12 cellular contexts compared by ENCODE assay signal in the genomic region with DNA sequence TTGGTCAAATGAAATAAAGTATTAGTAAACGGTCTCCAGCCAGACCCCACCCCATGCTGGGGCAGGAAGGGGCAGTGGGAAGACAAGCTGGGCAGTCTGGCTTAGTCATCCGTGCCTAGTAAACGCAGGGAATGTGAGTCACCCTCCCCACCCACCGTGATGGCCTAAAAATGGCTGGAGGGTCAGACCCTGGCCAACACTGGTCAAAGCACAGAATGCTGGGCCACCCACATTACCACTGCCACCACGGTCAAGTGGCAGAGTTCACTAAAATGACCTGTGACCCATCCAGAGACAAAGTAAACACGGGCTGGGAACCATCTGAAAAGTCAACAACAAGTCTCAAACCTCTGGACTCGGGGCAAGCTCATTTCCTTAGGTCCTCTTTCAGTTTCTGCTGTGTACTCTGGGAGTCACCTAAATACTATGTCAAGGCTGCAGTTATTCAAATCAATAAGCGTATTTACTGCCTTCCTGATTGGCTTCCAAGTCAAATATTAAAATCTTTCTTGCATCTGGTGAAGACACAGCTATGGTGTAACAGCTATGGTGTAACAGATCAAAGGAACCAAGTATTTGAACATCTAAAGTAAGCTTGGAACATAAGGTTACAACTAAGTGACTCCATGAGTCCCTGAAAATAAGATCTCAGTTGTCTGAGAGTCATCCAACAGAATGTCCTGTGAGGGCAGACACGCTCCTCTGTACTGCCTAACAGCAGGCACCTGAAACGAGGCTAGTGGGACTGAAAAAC. TPM values are rescaled to one million over a fixed set of nuclear protein-coding genes. Genes with fewer than 3 reads are reported as not detected.
DNase-seq lines count a peak whose midpoint lies in the region; ATAC-seq and TF ChIP-seq lines count a peak whose summit lies in the region.
"Had no signal": no experiment of that assay in that cellular context is flagged by ENCODE, and none has a peak within 500 bp of the region (broad histone marks: within the 10 kb centered on the region; RNA-seq: fewer than 3 reads in every experiment).

No MANE protein-coding gene starts in this region.

- in situ Hi-C loops in KBM-7 (cut with MboI; ENCODE audit: low pct_unique_long_range_greater_than_20kb, low sequenced_read_pairs), result no loop called here

- no peaks in the 10 kb centered on the region for H3K27me3 ChIP-seq in right lobe of liver

- intact Hi-C loops in right lobe of liver (cut with DNase I), result no loop called here

- H3K27ac ChIP-seq in right lobe of liver, result peak overlapping the region; percentile 73 to 86 (median 84)
- H3K27ac ChIP-seq: WERI-Rb-1 had no signal

- H3K9me3 ChIP-seq in right lobe of liver, result no peaks in the 10 kb centered on the region

- H3K4me3 ChIP-seq in right lobe of liver, result peak overlapping the region in 2 of 3 donors; percentile 67

- peak; percentile 62 to 80 (median 74) for ATAC-seq in right lobe of liver
- ATAC-seq: left ventricle myocardium superior; stimulated activated naive CD8-positive, alpha-beta T cell treated with anti-CD3 and anti-CD28 coated beads, Interleukin-15, amount 100 ng/mL, for 72 hours had no signal

- H3K4me1 ChIP-seq in right lobe of liver, result peaks cover 0 to 37% (median 8%) of the 10 kb centered on the region in 4 donors

- TF ChIP-seq CTCF in right lobe of liver (IDR thresholded peaks at IDR 0.05), result no peak

- TF ChIP-seq POLR2A in right lobe of liver (IDR thresholded peaks at IDR 0.05), result no peak

- H3K36me3 ChIP-seq in right lobe of liver, result peaks cover 0 to 38% (median 23%) of the 10 kb centered on the region in 4 donors

- DNase-seq in AG08396 (ENCODE audit: low spot score) (peak; percentile 56), HuH-7.5 (ENCODE audit: low spot score) (peak; percentile 95), amniotic epithelial cell (ENCODE audit: low read depth) (peak; percentile 24), right lobe of liver (peak; percentile 86 to 93 (median 87)), COR-L47 (lab: John Stamatoyannopoulos, UW) (no peak), NCI-H2107 treated with DMSO at 0.1 percent for 48 hours (lab: John Stamatoyannopoulos, UW; ENCODE audit: unreplicated experiment) (no peak), NK-92 (lab: John Stamatoyannopoulos, UW; ENCODE audit: unreplicated experiment) (no peak), KBM-7 (no peak)
- DNase-seq: left ventricle myocardium superior; NCI-H526; stimulated activated naive CD8-positive, alpha-beta T cell treated with anti-CD3 and anti-CD28 coated beads, Interleukin-15, amount 100 ng/mL, for 72 hours; WERI-Rb-1 had no signal

- 21% methylated on average over 8 of the region's 10 CpGs for WGBS in right lobe of liver (ENCODE audit: insufficient coverage, low coverage, low lambda C conversion rate, missing lambda C conversion rate)

RNA-seq across cellular contexts. Expression of gene ZFAND2A, which starts 3.0 kb away (rescaled TPM):
- 10 to 100 TPM; 24.3 to 43.1 (median 31.8) TPM for total RNA-seq in right lobe of liver

Comparison
In these comparisons a context has a peak if more than half of its experiments do, and no peak if none do; other contexts are left out.
1. DNase-seq: peak in AG08396 (single experiment), HuH-7.5 (single experiment), amniotic epithelial cell (single experiment) and right lobe of liver (3 of 3); none in COR-L47 (single experiment), NCI-H2107 treated with DMSO at 0.1 percent for 48 hours (single experiment), NK-92 (single experiment) and KBM-7 (single experiment).